ENCODE assay signal across 10 cellular contexts in the genomic region with DNA sequence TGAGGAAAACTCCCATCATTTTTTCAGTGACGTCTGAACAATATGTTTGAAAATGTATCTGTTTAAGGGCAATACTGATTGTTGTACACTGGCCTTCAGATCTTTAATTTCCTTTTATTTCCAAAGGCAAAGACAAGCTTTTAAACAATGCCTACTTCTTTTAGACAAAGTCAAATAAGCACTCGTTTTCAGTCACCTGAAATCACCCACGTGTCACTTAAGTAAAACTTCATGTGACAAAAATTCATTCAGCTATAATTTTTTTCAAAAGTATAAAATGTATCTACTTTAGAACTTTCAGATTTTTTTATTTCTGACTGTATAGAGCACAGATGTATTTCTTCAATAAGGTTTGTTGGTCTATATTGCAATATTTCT.
DNase-seq lines count a peak whose midpoint lies in the region; ATAC-seq, FAIRE-seq and TF ChIP-seq lines count a peak whose summit lies in the region.
"Had no signal": no experiment of that assay in that cellular context is flagged by ENCODE, and none has a peak within 500 bp of the region (broad histone marks: within the 10 kb centered on the region; RNA-seq: fewer than 3 reads in every experiment).

No MANE protein-coding gene starts in this region.

- BruUV-seq in PC-3 (replicated peaks; lab: Mats Ljungman, UMichigan) (TSS peak; percentile 93), endothelial cell of umbilical vein (replicated peaks; lab: Mats Ljungman, UMichigan) (TSS peak; percentile 86)

- H2AFZ ChIP-seq in PC-3 (ENCODE audit: low read length) (peak overlapping the region; percentile 6; the same call in 1 of the 2 replicates), endothelial cell of umbilical vein (ENCODE audit: low read depth, low read length) (no peak overlapping the region)

- no peak for TF ChIP-seq POLR2A in endothelial cell of umbilical vein (IDR thresholded peaks at IDR 0.05; ENCODE audit: low read depth, low read length)

- POLR2A ChIA-PET in BJ (lab: Charles Lee) (no interaction called here), PC-3 (lab: Charles Lee; ENCODE audit: unreplicated experiment) (interaction anchor here (0.6 kb wide), 1 partner anchor 152 kb away, joined by 3 read pairs; no protein-coding TSS in a partner anchor), endothelial cell of umbilical vein (lab: Charles Lee) (interaction anchor here (1.2 kb wide), 1 partner anchor 10 kb away, joined by 3 read pairs; no protein-coding TSS in a partner anchor)

- ATAC-seq in PC-3: no peak
- ATAC-seq in T-helper 17 cell: no peak
- ATAC-seq in HG03439 (IDR thresholded peaks at IDR 0.05; ENCODE audit: unreplicated experiment): no peak
- ATAC-seq: stimulated activated naive CD8-positive, alpha-beta T cell treated with anti-CD3 and anti-CD28 coated beads, Interleukin-15, amount 100 ng/mL, for 72 hours had no signal

- H3K4me1 ChIP-seq in PC-3 (ENCODE audit: insufficient read depth, low read length) (peaks cover 36% of the 10 kb centered on the region), endothelial cell of umbilical vein (ENCODE audit: control insufficient read depth, extremely low read depth, insufficient read depth, low read length) (peaks cover 28% of the 10 kb centered on the region)

- dilution Hi-C loops in endothelial cell of umbilical vein (cut with MboI; ENCODE audit: extremely low pct_ligation_motif_present, low sequenced_read_pairs): no loop called here

- H3K27me3 ChIP-seq in BJ (ENCODE audit: control insufficient read depth, insufficient read depth, low read length) (no peaks in the 10 kb centered on the region), PC-3 (ENCODE audit: low read length) (no peaks in the 10 kb centered on the region), endothelial cell of umbilical vein (ENCODE audit: control insufficient read depth in 2 of 2, insufficient read depth in 2 of 2, low read length in 2 of 2) (no peaks in the 10 kb centered on the region)

- no peaks in the 10 kb centered on the region for H3K9me3 ChIP-seq in PC-3 (ENCODE audit: low read length)
- H3K9me3 ChIP-seq in endothelial cell of umbilical vein (replicated peaks; ENCODE audit: control insufficient read depth, insufficient read depth, low read length): no peaks in the 10 kb centered on the region
- H3K9me3 ChIP-seq in T-helper 17 cell (ENCODE audit: control insufficient read depth, low read length, poor library complexity, severe bottlenecking): no peaks in the 10 kb centered on the region

- H3K4me3 Mint-ChIP-seq in T-helper 17 cell: no peak overlapping the region
- H3K4me3 Mint-ChIP-seq: stimulated activated naive CD8-positive, alpha-beta T cell treated with anti-CD3 and anti-CD28 coated beads, Interleukin-15, amount 100 ng/mL, for 72 hours had no signal

- H3K36me3 ChIP-seq in BJ (ENCODE audit: control insufficient read depth, insufficient read depth, low read length) (no peaks in the 10 kb centered on the region), PC-3 (ENCODE audit: low read depth, low read length) (no peaks in the 10 kb centered on the region), endothelial cell of umbilical vein (ENCODE audit: control insufficient read depth in 2 of 2, extremely low read depth in 1 of 2, insufficient read depth in 2 of 2, low read length in 2 of 2) (no peaks in the 10 kb centered on the region)

- no peak overlapping the region for H3K27ac Mint-ChIP-seq in T-helper 17 cell
- H3K27ac Mint-ChIP-seq: stimulated activated naive CD8-positive, alpha-beta T cell treated with anti-CD3 and anti-CD28 coated beads, Interleukin-15, amount 100 ng/mL, for 72 hours had no signal

- no peaks in the 10 kb centered on the region for H3K9me2 ChIP-seq in PC-3 (replicated peaks; ENCODE audit: low read length)

- intact Hi-C loops in PC-3 (cut with micrococcal nuclease): loop anchor here (2.0 to 5.0 kb wide), 2 partner anchors 34 to 73 kb away; no protein-coding TSS in a partner anchor
- intact Hi-C loops in endothelial cell of umbilical vein (cut with micrococcal nuclease): loop anchor here (1.0 to 5.0 kb wide), 2 partner anchors 10 to 69 kb away; no protein-coding TSS in a partner anchor

- H3K79me2 ChIP-seq in PC-3 (ENCODE audit: low read length) (peaks cover 64% of the 10 kb centered on the region), endothelial cell of umbilical vein (ENCODE audit: control insufficient read depth, insufficient read depth, low read length) (peaks cover 72% of the 10 kb centered on the region)

- no peak for FAIRE-seq in endothelial cell of umbilical vein (lab: Jason Lieb, UNC)
- FAIRE-seq: kidney had no signal

- DNase-seq in BJ (ENCODE audit: low read depth) (no peak), PC-3 (no peak), endothelial cell of umbilical vein (ENCODE audit: low read depth, low spot score) (no peak), pons (ENCODE audit: low spot score) (peak; percentile 60), OCI-M2 (lab: John Stamatoyannopoulos, UW; ENCODE audit: unreplicated experiment) (no peak), T1000 (lab: John Stamatoyannopoulos, UW) (no peak), T-helper 17 cell (no peak)
- DNase-seq: kidney; stimulated activated naive CD8-positive, alpha-beta T cell treated with anti-CD3 and anti-CD28 coated beads, Interleukin-15, amount 100 ng/mL, for 72 hours had no signal

- TF ChIP-seq CTCF in BJ (IDR thresholded peaks at IDR 0.05; ENCODE audit: insufficient read depth, low read depth, low read length): no peak
- TF ChIP-seq CTCF in PC-3 (conservative IDR thresholded peaks at IDR 0.05; ENCODE audit: low read depth, low read length): no peak
- no peak for TF ChIP-seq CTCF in endothelial cell of umbilical vein (IDR thresholded peaks at IDR 0.05; ENCODE audit: extremely low read depth in 1 of 2, insufficient read depth in 1 of 2, low read depth in 1 of 2, low read length in 2 of 2)

- peaks cover 15% of the 10 kb centered on the region for H3K4me1 Mint-ChIP-seq in T-helper 17 cell

- peaks cover 33% of the 10 kb centered on the region for H3K27me3 Mint-ChIP-seq in T-helper 17 cell

- H3K4me3 ChIP-seq in BJ (ENCODE audit: low read depth, low read length): peak overlapping the region; percentile 82
- H3K4me3 ChIP-seq in PC-3 (ENCODE audit: low read length): peak overlapping the region; percentile 97
- H3K4me3 ChIP-seq in endothelial cell of umbilical vein (replicated peaks in 1 of 3; ENCODE audit: insufficient read depth in 1 of 3, low read depth in 1 of 3, low read length in 3 of 3): peak overlapping the region in 1 of 3 experiments; percentile 44

- peak overlapping the region; percentile 84 for H3K9ac ChIP-seq in PC-3 (ENCODE audit: low read length)
- peak overlapping the region; percentile 66 for H3K9ac ChIP-seq in endothelial cell of umbilical vein (replicated peaks; ENCODE audit: extremely low read depth, insufficient read depth, low read length)

- H3K4me2 ChIP-seq in PC-3 (ENCODE audit: low read length) (peak overlapping the region; percentile 85), endothelial cell of umbilical vein (ENCODE audit: insufficient read depth, low read length) (peak overlapping the region; percentile 94)

- H3K27ac ChIP-seq in PC-3 (ENCODE audit: low read length) (peak overlapping the region; percentile 50), endothelial cell of umbilical vein (ENCODE audit: insufficient read depth, low read depth, low read length) (peak overlapping the region; percentile 58)

- CTCF ChIA-PET in BJ (lab: Yijun Ruan, JAX): interaction anchor here (1.4 to 2.6 kb wide), 3 partner anchors 10 to 204 kb away, joined by 4 to 11 read pairs (median 6); no protein-coding TSS in a partner anchor
- CTCF ChIA-PET in PC-3 (lab: Charles Lee): interaction anchor here (1.2 kb wide), 1 partner anchor 10 kb away, joined by 3 read pairs; no protein-coding TSS in a partner anchor
- CTCF ChIA-PET in endothelial cell of umbilical vein (lab: Charles Lee): interaction anchor here (1.1 to 4.3 kb wide), 6 partner anchors 10 to 204 kb away, joined by 3 to 29 read pairs (median 4); no protein-coding TSS in a partner anchor

- no peaks in the 10 kb centered on the region for H3K36me3 Mint-ChIP-seq in T-helper 17 cell (ENCODE audit: low read depth)

- no peaks in the 10 kb centered on the region for H3K9me1 ChIP-seq in endothelial cell of umbilical vein (replicated peaks; ENCODE audit: control insufficient read depth, extremely low read depth, insufficient read depth, low read length)

- no peaks in the 10 kb centered on the region for H3F3A ChIP-seq in PC-3 (ENCODE audit: low read length, unreplicated experiment)

- H4K20me1 ChIP-seq in PC-3 (ENCODE audit: low read length): no peaks in the 10 kb centered on the region
- peaks cover 8% of the 10 kb centered on the region for H4K20me1 ChIP-seq in endothelial cell of umbilical vein (replicated peaks; ENCODE audit: control insufficient read depth, extremely low read depth, insufficient read depth, low read length)

TF ChIP-seq in endothelial cell of umbilical vein, 7 proteins besides CTCF, POLR2A, EP300 and RAD21:
- TF ChIP-seq MYC (IDR thresholded peaks at IDR 0.05; ENCODE audit: low read depth, low read length): no peak
